Comparison of ENCODE assay signal across 15 cellular contexts in the genomic region with DNA sequence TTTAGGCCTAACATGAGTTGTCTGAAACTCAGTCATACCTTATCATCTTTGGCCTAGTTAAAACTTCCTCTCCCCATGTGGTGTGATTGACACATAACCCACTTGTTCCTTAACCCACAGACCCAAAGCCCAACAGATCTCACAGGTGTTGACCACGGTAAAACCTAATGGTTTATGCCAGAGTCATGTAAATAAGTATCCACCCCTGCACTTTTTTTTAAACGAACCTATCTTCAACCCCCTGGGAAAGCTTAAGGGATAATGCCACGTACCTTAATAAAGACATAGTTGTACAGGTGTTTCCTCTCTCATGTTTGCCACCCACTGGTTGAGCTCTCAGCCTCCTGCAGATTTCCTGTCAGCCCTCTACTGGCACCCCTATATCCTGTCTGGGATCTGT.
DNase-seq lines count a peak whose midpoint lies in the region; ATAC-seq and TF ChIP-seq lines count a peak whose summit lies in the region.
"Had no signal": no experiment of that assay in that cellular context is flagged by ENCODE, and none has a peak within 500 bp of the region (broad histone marks: within the 10 kb centered on the region; RNA-seq: fewer than 3 reads in every experiment).

No MANE protein-coding gene starts in this region.

- H3K9me3 ChIP-seq in IMR-90 (ENCODE audit: control insufficient read depth, insufficient read depth, low read length): no peaks in the 10 kb centered on the region

- peak overlapping the region; percentile 11 to 54 for H3K27ac Mint-ChIP-seq in natural killer cell treated with Interleukin-12 subunit alpha and Interleukin-12 subunit beta and Interleukin-15 and Interleukin-18, amount 100 ng/mL, for 72 hours
- H3K27ac Mint-ChIP-seq: activated T-cell treated with anti-CD3 and anti-CD28 coated beads, Interleukin-2, amount 50 U/mL, for 24 hours; T-helper 17 cell had no signal

- no peaks in the 10 kb centered on the region for H3K79me1 ChIP-seq in IMR-90 (ENCODE audit: low read depth in 1 of 2, low read length in 2 of 2)

- H3K4me1 ChIP-seq in IMR-90 (ENCODE audit: control insufficient read depth, insufficient read depth, low read length): peaks cover 6% of the 10 kb centered on the region

- 0 out of 2 replicates have a peak overlapping the region, but pooled peaks have one; percentile 12 for H3K14ac ChIP-seq in IMR-90 (replicated peaks; ENCODE audit: low read depth, low read length)

- H2AFZ ChIP-seq in IMR-90 (replicated peaks; ENCODE audit: low read length, poor library complexity): no peak overlapping the region

- CTCF ChIA-PET in IMR-90 (lab: Yijun Ruan, JAX): no interaction called here

- peak overlapping the region; percentile 31 for H3K4me3 Mint-ChIP-seq in natural killer cell treated with Interleukin-12 subunit alpha and Interleukin-12 subunit beta and Interleukin-15 and Interleukin-18, amount 100 ng/mL, for 72 hours
- H3K4me3 Mint-ChIP-seq: activated T-cell treated with anti-CD3 and anti-CD28 coated beads, Interleukin-2, amount 50 U/mL, for 24 hours; T-helper 17 cell had no signal

- no peak overlapping the region; the same call in 1 of the 2 replicates for H3K27ac ChIP-seq in IMR-90 (ENCODE audit: insufficient read depth, low read length)
- H3K27ac ChIP-seq: coronary artery, RWPE1 had no signal

- peaks cover 15% of the 10 kb centered on the region for H3K36me3 Mint-ChIP-seq in natural killer cell treated with Interleukin-12 subunit alpha and Interleukin-12 subunit beta and Interleukin-15 and Interleukin-18, amount 100 ng/mL, for 72 hours

- H3K18ac ChIP-seq in IMR-90 (ENCODE audit: low read depth, low read length): no peak overlapping the region

- no peak for TF ChIP-seq CTCF in IMR-90 (conservative IDR thresholded peaks at IDR 0.05; ENCODE audit: low read depth, low read length)

- H2AK5ac ChIP-seq in IMR-90 (ENCODE audit: low read depth, low read length): no peak overlapping the region

- no peak overlapping the region for H2BK15ac ChIP-seq in IMR-90 (ENCODE audit: low read depth, low read length)

- H4K91ac ChIP-seq in IMR-90 (ENCODE audit: insufficient read depth, low read depth, low read length): no peak overlapping the region

- no peak overlapping the region for H2BK120ac ChIP-seq in IMR-90 (ENCODE audit: low read depth, low read length)

- no peaks in the 10 kb centered on the region for H4K20me1 ChIP-seq in IMR-90 (ENCODE audit: insufficient read depth, low read length)

- in situ Hi-C loops in IMR-90 (cut with MboI; ENCODE audit: low sequenced_read_pairs): no loop called here

- H3K9me3 Mint-ChIP-seq in natural killer cell treated with Interleukin-12 subunit alpha and Interleukin-12 subunit beta and Interleukin-15 and Interleukin-18, amount 100 ng/mL, for 72 hours: peaks cover 3% of the 10 kb centered on the region

- no peaks in the 10 kb centered on the region for H3K27me3 Mint-ChIP-seq in natural killer cell treated with Interleukin-12 subunit alpha and Interleukin-12 subunit beta and Interleukin-15 and Interleukin-18, amount 100 ng/mL, for 72 hours
- H3K27me3 Mint-ChIP-seq: activated T-cell treated with anti-CD3 and anti-CD28 coated beads, Interleukin-2, amount 50 U/mL, for 24 hours; T-helper 17 cell had no signal

- H3K4me1 Mint-ChIP-seq in natural killer cell treated with Interleukin-12 subunit alpha and Interleukin-12 subunit beta and Interleukin-15 and Interleukin-18, amount 100 ng/mL, for 72 hours (ENCODE audit: low read depth in 2 of 2): peaks cover 23 to 31% of the 10 kb centered on the region in 2 donors
- H3K4me1 Mint-ChIP-seq: T-helper 17 cell had no signal

- no peak overlapping the region for H3K56ac ChIP-seq in IMR-90 (ENCODE audit: extremely low read depth, insufficient read depth, low read length)

- POLR2A ChIA-PET in IMR-90 (lab: Charles Lee; ENCODE audit: unreplicated experiment): no interaction called here

- no peaks in the 10 kb centered on the region; the same call in 1 of the 2 replicates for H3K9me1 ChIP-seq in IMR-90 (ENCODE audit: insufficient read depth, low read length)

- dilution Hi-C loops in IMR-90 (cut with HindIII; ENCODE audit: low sequenced_read_pairs, unreplicated experiment): no loop called here

- H3K27me3 ChIP-seq in IMR-90 (ENCODE audit: control insufficient read depth, insufficient read depth, low read length): no peaks in the 10 kb centered on the region

- TF ChIP-seq POLR2A in IMR-90 (IDR thresholded peaks at IDR 0.05; ENCODE audit: low read depth, low read length): no peak

- no peak overlapping the region for H2BK5ac ChIP-seq in IMR-90 (ENCODE audit: low read depth, low read length, poor library complexity, severe bottlenecking)

- H4K5ac ChIP-seq in IMR-90 (ENCODE audit: low read depth, low read length): no peak overlapping the region; the same call in 1 of the 2 replicates

- no TSS peak for BruUV-seq in IMR-90 (replicated peaks; lab: Mats Ljungman, UMichigan)

- no peak overlapping the region for H3K4me3 ChIP-seq in IMR-90 (ENCODE audit: insufficient read depth, low read depth, low read length)
- H3K4me3 ChIP-seq: coronary artery had no signal

- H3K36me3 ChIP-seq in IMR-90 (ENCODE audit: control insufficient read depth, insufficient read depth, low read length): no peaks in the 10 kb centered on the region

- H3K4ac ChIP-seq in IMR-90 (ENCODE audit: low read depth, low read length): no peak overlapping the region

- H4K8ac ChIP-seq in IMR-90 (ENCODE audit: low read depth in 2 of 2, low read length in 2 of 2): no peak overlapping the region

- no CpG with 5 or more reads among the region's 3 CpGs for WGBS in IMR-90 (ENCODE audit: extremely low coverage in 2 of 2, insufficient read length in 1 of 2), 2 experiments

- H3K23ac ChIP-seq in IMR-90 (ENCODE audit: low read depth, low read length): no peak overlapping the region

- 0 out of 2 replicates have a peak overlapping the region, but pooled peaks have one; percentile 11 for H2BK20ac ChIP-seq in IMR-90 (ENCODE audit: low read depth, low read length)

- no peak overlapping the region for H2AK9ac ChIP-seq in IMR-90 (replicated peaks; ENCODE audit: low read depth, low read length, poor library complexity)

- no peak overlapping the region for H3K9ac ChIP-seq in IMR-90 (ENCODE audit: low read depth, low read length)

- DNase-seq in IMR-90 (no peak), HK-2 (ENCODE audit: unreplicated experiment) (no peak), SK-N-DZ (ENCODE audit: low spot score) (no peak)
- peak; percentile 68 for DNase-seq in natural killer cell treated with Interleukin-12 subunit alpha and Interleukin-12 subunit beta and Interleukin-15 and Interleukin-18, amount 100 ng/mL, for 72 hours (ENCODE audit: low spot score)
- DNase-seq: activated CD4-positive, alpha-beta T cell treated with anti-CD3 and anti-CD28 coated beads for 4 hours; activated T-cell treated with anti-CD3 and anti-CD28 coated beads, Interleukin-2, amount 50 U/mL, for 24 hours; NCI-H1048; NCI-H446 treated with DMSO at 0.1 percent for 48 hours; nucleus accumbens; T-helper 17 cell had no signal

- intact Hi-C loops in IMR-90 (cut with micrococcal nuclease): loop anchor here (10.0 kb wide), 1 partner anchor 55 kb away; no protein-coding TSS in a partner anchor

- ATAC-seq in GM19035 (IDR thresholded peaks at IDR 0.05; ENCODE audit: unreplicated experiment) (peak; percentile 81), HG02798 (IDR thresholded peaks at IDR 0.05; ENCODE audit: poor library complexity, unreplicated experiment) (peak; percentile 61), IMR-90 (ENCODE audit: low read depth) (no peak), GM19395 (IDR thresholded peaks at IDR 0.05; ENCODE audit: unreplicated experiment) (no peak)
- peak; percentile 91 for ATAC-seq in natural killer cell treated with Interleukin-12 subunit alpha and Interleukin-12 subunit beta and Interleukin-15 and Interleukin-18, amount 100 ng/mL, for 72 hours
- ATAC-seq: T-helper 17 cell had no signal

- TF ChIP-seq RAD21 in IMR-90 (IDR thresholded peaks at IDR 0.05; ENCODE audit: low read length): no peak

- H3K4me2 ChIP-seq in IMR-90 (ENCODE audit: low read depth, low read length): no peak overlapping the region

TF ChIP-seq in IMR-90, 13 proteins besides CTCF, POLR2A, EP300 and RAD21:
- TF ChIP-seq SMC3 (IDR thresholded peaks at IDR 0.05; ENCODE audit: low read depth, low read length) (no peak), RFX5 (IDR thresholded peaks at IDR 0.05; ENCODE audit: low read depth, low read length) (no peak), NFE2L2 (IDR thresholded peaks at IDR 0.05; ENCODE audit: low read depth, low read length) (no peak), BHLHE40 (IDR thresholded peaks at IDR 0.05; ENCODE audit: low read depth, low read length) (no peak), CHD1 (IDR thresholded peaks at IDR 0.05; ENCODE audit: low read depth, low read length) (no peak), FOS (IDR thresholded peaks at IDR 0.05; ENCODE audit: low read depth, low read length) (no peak), RCOR1 (IDR thresholded peaks at IDR 0.05; ENCODE audit: insufficient replicate concordance, low read length) (no peak), CEBPB (IDR thresholded peaks at IDR 0.05; ENCODE audit: low read depth, low read length) (no peak)
- TF ChIP-seq, protein P1, sequence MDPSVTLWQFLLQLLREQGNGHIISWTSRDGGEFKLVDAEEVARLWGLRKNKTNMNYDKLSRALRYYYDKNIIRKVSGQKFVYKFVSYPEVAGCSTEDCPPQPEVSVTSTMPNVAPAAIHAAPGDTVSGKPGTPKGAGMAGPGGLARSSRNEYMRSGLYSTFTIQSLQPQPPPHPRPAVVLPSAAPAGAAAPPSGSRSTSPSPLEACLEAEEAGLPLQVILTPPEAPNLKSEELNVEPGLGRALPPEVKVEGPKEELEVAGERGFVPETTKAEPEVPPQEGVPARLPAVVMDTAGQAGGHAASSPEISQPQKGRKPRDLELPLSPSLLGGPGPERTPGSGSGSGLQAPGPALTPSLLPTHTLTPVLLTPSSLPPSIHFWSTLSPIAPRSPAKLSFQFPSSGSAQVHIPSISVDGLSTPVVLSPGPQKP (IDR thresholded peaks at IDR 0.05; ENCODE audit: borderline replicate concordance, low read depth, low read length): no peak
- TF ChIP-seq, protein P2, sequence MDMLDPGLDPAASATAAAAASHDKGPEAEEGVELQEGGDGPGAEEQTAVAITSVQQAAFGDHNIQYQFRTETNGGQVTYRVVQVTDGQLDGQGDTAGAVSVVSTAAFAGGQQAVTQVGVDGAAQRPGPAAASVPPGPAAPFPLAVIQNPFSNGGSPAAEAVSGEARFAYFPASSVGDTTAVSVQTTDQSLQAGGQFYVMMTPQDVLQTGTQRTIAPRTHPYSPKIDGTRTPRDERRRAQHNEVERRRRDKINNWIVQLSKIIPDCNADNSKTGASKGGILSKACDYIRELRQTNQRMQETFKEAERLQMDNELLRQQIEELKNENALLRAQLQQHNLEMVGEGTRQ (IDR thresholded peaks at IDR 0.05; ENCODE audit: low read depth, low read length): no peak

Comparison
In these comparisons a context has a peak if more than half of its experiments do, and no peak if none do; other contexts are left out.
1. ATAC-seq: peak in GM19035 (single experiment), HG02798 (single experiment) and natural killer cell treated with Interleukin-12 subunit alpha and Interleukin-12 subunit beta and Interleukin-15 and Interleukin-18, amount 100 ng/mL, for 72 hours (2 of 2); none in IMR-90 (single experiment) and GM19395 (single experiment).